Comparison of ENCODE assay signal across 10 cellular contexts in genomic region chr7:134414109-134414508, GRCh38. TPM values are rescaled to one million over a fixed set of nuclear protein-coding genes. Genes with fewer than 3 reads are reported as not detected.
DNase-seq lines count a peak whose midpoint lies in the region; TF ChIP-seq lines count a peak whose summit lies in the region.
"Had no signal": no experiment of that assay in that cellular context is flagged by ENCODE, and none has a peak within 500 bp of the region (broad histone marks: within the 10 kb centered on the region; RNA-seq: fewer than 3 reads in every experiment).

No MANE protein-coding gene starts in this region.

- no peak overlapping the region for H3K27ac Mint-ChIP-seq in MCF 10A (ENCODE audit: low read depth, unreplicated experiment)
- H3K27ac Mint-ChIP-seq: CD4-positive, CD25-positive, alpha-beta regulatory T cell had no signal

- CTCF ChIA-PET in MCF 10A (lab: Yijun Ruan, JAX): interaction anchor here (1.1 kb wide), 1 partner anchor 14 kb away, joined by 4 read pairs; no protein-coding TSS in a partner anchor

- no TSS peak for BruUV-seq in MCF 10A (replicated peaks; lab: Mats Ljungman, UMichigan)

- H3K4me3 Mint-ChIP-seq in MCF 10A (ENCODE audit: unreplicated experiment): no peak overlapping the region
- H3K4me3 Mint-ChIP-seq: CD4-positive, CD25-positive, alpha-beta regulatory T cell had no signal

- no peaks in the 10 kb centered on the region for H3K27me3 Mint-ChIP-seq in MCF 10A (ENCODE audit: insufficient read depth, unreplicated experiment)

- H3K36me3 Mint-ChIP-seq in MCF 10A (ENCODE audit: insufficient read depth, unreplicated experiment): no peaks in the 10 kb centered on the region
- H3K36me3 Mint-ChIP-seq: CD4-positive, CD25-positive, alpha-beta regulatory T cell had no signal

- intact Hi-C loops in MCF 10A (cut with micrococcal nuclease): no loop called here

- TF ChIP-seq CTCF in GM13976 (IDR thresholded peaks at IDR 0.05; ENCODE audit: borderline replicate concordance, control extremely low read depth, extremely low read depth, insufficient read depth, missing control alignments) (no peak), MCF 10A (IDR thresholded peaks at IDR 0.05; ENCODE audit: unreplicated experiment) (no peak)

- in situ Hi-C loops in GM13976 (cut with MboI; ENCODE audit: low sequenced_read_pairs, unreplicated experiment): no loop called here

- no peaks in the 10 kb centered on the region for H3K4me1 Mint-ChIP-seq in MCF 10A (ENCODE audit: insufficient read depth, unreplicated experiment)
- H3K4me1 Mint-ChIP-seq: CD4-positive, CD25-positive, alpha-beta regulatory T cell had no signal

- DNase-seq in DMS 273 treated with DMSO at 0.1 percent for 48 hours (lab: John Stamatoyannopoulos, UW) (peak; percentile 2), NCI-H2171 treated with DMSO at 0.1 percent for 48 hours (lab: John Stamatoyannopoulos, UW) (peak; percentile 72), myocyte (ENCODE audit: low read depth) (peak; percentile 92), DMS153 (lab: John Stamatoyannopoulos, UW) (no peak), GM13976 (ENCODE audit: low spot score) (no peak), MCF 10A (ENCODE audit: unreplicated experiment) (no peak)
- DNase-seq: CD4-positive, CD25-positive, alpha-beta regulatory T cell; DMS79 treated with DMSO at 0.1 percent for 48 hours; EL; GDM1 had no signal

- no peaks in the 10 kb centered on the region for H3K9me3 Mint-ChIP-seq in MCF 10A (ENCODE audit: unreplicated experiment)

- POLR2A ChIA-PET in MCF 10A (lab: Yijun Ruan, JAX): interaction anchor here (0.6 kb wide), 1 partner anchor 98 kb away, joined by 4 read pairs; the partner anchor contains the start of gene SLC35B4

RNA-seq across cellular contexts. Expression of gene AKR1B1, which starts 44.8 kb away (rescaled TPM):
- total RNA-seq in myocyte: 151 and 157 TPM in 2 replicates
- polyA plus RNA-seq in myocyte (2012): 239 TPM
- total RNA-seq in MCF 10A (2022): 115 and 128 TPM in 2 replicates

Comparison
In these comparisons a context has a peak if more than half of its experiments do, and no peak if none do; other contexts are left out.
1. DNase-seq: peak in DMS 273 treated with DMSO at 0.1 percent for 48 hours (single experiment), NCI-H2171 treated with DMSO at 0.1 percent for 48 hours (single experiment) and myocyte (single experiment); none in DMS153 (single experiment), GM13976 (single experiment) and MCF 10A (single experiment).